Comparison of ENCODE assay signal across 17 cellular contexts in the genomic region with DNA sequence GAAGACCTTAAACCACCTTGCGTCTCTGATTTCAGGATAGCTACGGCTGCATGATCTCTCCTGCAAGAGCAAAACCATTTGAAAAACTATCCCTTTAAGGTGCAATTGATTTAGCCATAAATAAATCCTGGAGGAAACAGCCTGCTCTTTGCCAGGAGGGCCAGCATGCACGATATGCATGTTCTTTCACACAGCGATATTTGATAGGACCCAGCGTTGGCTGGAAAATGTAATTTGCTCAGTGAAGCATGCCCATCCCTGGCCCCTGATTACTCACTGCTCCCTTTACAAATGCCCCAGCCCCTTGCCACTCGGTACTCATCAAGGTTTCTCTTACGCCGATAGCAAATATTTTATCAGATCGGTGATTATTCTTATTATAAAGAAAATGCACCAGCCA.
DNase-seq lines count a peak whose midpoint lies in the region; ATAC-seq and TF ChIP-seq lines count a peak whose summit lies in the region.
"Had no signal": no experiment of that assay in that cellular context is flagged by ENCODE, and none has a peak within 500 bp of the region (broad histone marks: within the 10 kb centered on the region; RNA-seq: fewer than 3 reads in every experiment).

No MANE protein-coding gene starts in this region.

- H3K4me1 Mint-ChIP-seq in CD14-positive monocyte = no peaks in the 10 kb centered on the region

- H3K27me3 ChIP-seq in adipocyte (replicated peaks; ENCODE audit: control insufficient read depth, insufficient read depth, low read length) (no peaks in the 10 kb centered on the region), uterus (no peaks in the 10 kb centered on the region)
- H3K27me3 ChIP-seq: ascending aorta, gastrocnemius medialis, upper lobe of right lung had no signal

- H3K27ac ChIP-seq in uterus = no peak overlapping the region
- H3K27ac ChIP-seq: ascending aorta, gastrocnemius medialis, upper lobe of right lung had no signal

- H3K9ac ChIP-seq in adipocyte (ENCODE audit: low read length) = no peak overlapping the region

- no peak for TF ChIP-seq POLR2A in uterus (IDR thresholded peaks at IDR 0.05)

- intact Hi-C loops in uterus (cut with DNase I; ENCODE audit: low total_unique reads) (no loop called here), CD14-positive monocyte (cut with micrococcal nuclease) (no loop called here)

- H3K27ac Mint-ChIP-seq in CD14-positive monocyte = no peak overlapping the region
- H3K27ac Mint-ChIP-seq: activated T-helper 1 cell treated with anti-CD3 and anti-CD28 coated beads, Interleukin-12 subunit alpha, Interleukin-12 subunit beta, Interleukin-2, Interleukin-4 antibody, amounts not matched to agents 30 ng/mL and 10 ng/mL and 1 ng/mL, durations not matched to agents 14 hours and 24 hours and 36 hours had no signal

- DNase-seq in COLO668 (lab: John Stamatoyannopoulos, UW; ENCODE audit: unreplicated experiment) = peak; percentile 89
- DNase-seq in NCI-H1105 treated with DMSO at 0.1 percent for 48 hours (lab: John Stamatoyannopoulos, UW) = peak; percentile 92
- peak; percentile 67 for DNase-seq in NCI-H2227 (lab: John Stamatoyannopoulos, UW; ENCODE audit: unreplicated experiment)
- peak; percentile 46 for DNase-seq in adipocyte (ENCODE audit: low read depth)
- no peak for DNase-seq in uterus
- no peak for DNase-seq in CD14-positive monocyte (ENCODE audit: low spot score)
- no peak for DNase-seq in activated CD4-positive, alpha-beta T cell treated with anti-CD3 and anti-CD28 coated beads for 4 hours
- DNase-seq: activated CD4-positive, alpha-beta T cell treated with anti-CD3 and anti-CD28 coated beads, Interleukin-2, amount 50 U/mL, for 48 hours; gastrocnemius medialis; kidney; stimulated activated CD4-positive, alpha-beta T cell treated with anti-CD3 and anti-CD28 coated beads, Interleukin-2, amount 100 ng/mL, for 24 hours; T-helper 9 cell; upper lobe of right lung had no signal

- no peaks in the 10 kb centered on the region for H3K36me3 ChIP-seq in adipocyte (ENCODE audit: control insufficient read depth, insufficient read depth, low read length, severe bottlenecking)
- no peaks in the 10 kb centered on the region for H3K36me3 ChIP-seq in uterus
- H3K36me3 ChIP-seq: ascending aorta, gastrocnemius medialis, upper lobe of right lung had no signal

- H3K4me1 ChIP-seq in adipocyte (ENCODE audit: control insufficient read depth, insufficient read depth, low read length) (no peaks in the 10 kb centered on the region), uterus (no peaks in the 10 kb centered on the region)
- H3K4me1 ChIP-seq: ascending aorta, upper lobe of right lung had no signal

- ATAC-seq in GM21723 (IDR thresholded peaks at IDR 0.05; ENCODE audit: unreplicated experiment) = no peak
- ATAC-seq: gastrocnemius medialis, upper lobe of right lung had no signal

- peaks cover 0 to 4% (median 0%) of the 10 kb centered on the region in 7 donors for H3K9me3 Mint-ChIP-seq in CD14-positive monocyte
- H3K9me3 Mint-ChIP-seq: activated T-helper 1 cell treated with anti-CD3 and anti-CD28 coated beads, Interleukin-12 subunit alpha, Interleukin-12 subunit beta, Interleukin-2, Interleukin-4 antibody, amounts not matched to agents 30 ng/mL and 10 ng/mL and 1 ng/mL, durations not matched to agents 14 hours and 24 hours and 36 hours had no signal

- no peak for TF ChIP-seq CTCF in uterus (IDR thresholded peaks at IDR 0.05)
- no peak for TF ChIP-seq CTCF in CD14-positive monocyte (IDR thresholded peaks at IDR 0.05)

- no peaks in the 10 kb centered on the region for H3K36me3 Mint-ChIP-seq in CD14-positive monocyte

- H3K4me3 ChIP-seq in adipocyte (ENCODE audit: low read length) (no peak overlapping the region), uterus (no peak overlapping the region)
- H3K4me3 ChIP-seq: ascending aorta, gastrocnemius medialis, GM12878, upper lobe of right lung had no signal

- H3K4me3 Mint-ChIP-seq in CD14-positive monocyte = no peak overlapping the region
- H3K4me3 Mint-ChIP-seq: activated T-helper 1 cell treated with anti-CD3 and anti-CD28 coated beads, Interleukin-12 subunit alpha, Interleukin-12 subunit beta, Interleukin-2, Interleukin-4 antibody, amounts not matched to agents 30 ng/mL and 10 ng/mL and 1 ng/mL, durations not matched to agents 14 hours and 24 hours and 36 hours had no signal

- peaks cover 0 to 3% (median 0%) of the 10 kb centered on the region in 3 donors for H3K27me3 Mint-ChIP-seq in CD14-positive monocyte (ENCODE audit: low read depth in 3 of 3)

- H3K9me3 ChIP-seq in adipocyte (ENCODE audit: control insufficient read depth, low read length) = no peaks in the 10 kb centered on the region
- H3K9me3 ChIP-seq in uterus = no peaks in the 10 kb centered on the region
- H3K9me3 ChIP-seq: ascending aorta, gastrocnemius medialis, upper lobe of right lung had no signal

Comparison
In these comparisons a context has a peak if more than half of its experiments do, and no peak if none do; other contexts are left out.
1. DNase-seq: peak in COLO668 (single experiment), NCI-H1105 treated with DMSO at 0.1 percent for 48 hours (single experiment), NCI-H2227 (single experiment) and adipocyte (single experiment); none in uterus (0 of 2), CD14-positive monocyte (single experiment) and activated CD4-positive, alpha-beta T cell treated with anti-CD3 and anti-CD28 coated beads for 4 hours (0 of 2).